Comparison of ENCODE assay signal across 1 cellular context in the genomic region with DNA sequence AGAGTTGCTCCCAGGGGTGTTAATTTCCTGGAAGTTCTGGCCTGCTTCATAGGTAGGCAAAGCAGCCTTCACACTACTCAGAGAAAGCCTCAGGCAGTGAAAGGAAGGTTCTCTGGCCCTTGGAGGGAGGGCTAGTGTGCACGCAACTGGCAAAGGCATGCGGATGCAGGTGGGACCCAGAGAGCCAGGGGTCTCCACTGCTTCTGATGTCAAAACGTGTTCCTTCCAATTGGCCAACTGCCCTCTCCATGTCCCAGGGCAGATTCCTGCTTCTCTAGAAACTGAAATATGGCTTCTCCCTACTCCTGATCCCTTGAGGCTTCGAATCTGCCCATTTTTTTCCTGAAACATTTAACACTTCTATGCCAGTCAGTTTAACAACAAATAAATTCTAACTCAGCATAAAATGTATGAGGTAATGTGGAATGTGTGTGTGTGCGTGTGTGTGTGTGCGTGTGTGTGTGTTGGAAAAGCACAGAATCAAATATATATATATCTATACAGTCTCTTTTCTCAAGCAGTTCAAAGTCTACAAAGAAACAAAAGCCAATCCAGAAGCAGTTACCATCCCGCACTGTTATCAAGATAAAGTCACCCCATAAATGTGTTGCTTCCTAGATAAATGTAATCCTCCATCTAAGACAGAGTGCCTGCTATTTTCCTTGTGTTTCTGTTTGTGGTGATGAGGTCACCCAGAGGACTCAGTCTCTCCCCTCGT.
A peak's percentile ranks its signal among the peaks of the same experiment; 100 is the strongest.
TF ChIP-seq lines count a peak whose summit lies in the region.

No MANE protein-coding gene starts in this region.

TF ChIP-seq in K562, 482 proteins besides CTCF, POLR2A, EP300 and RAD21 (continued from another document):
- TF ChIP-seq, protein P1, sequence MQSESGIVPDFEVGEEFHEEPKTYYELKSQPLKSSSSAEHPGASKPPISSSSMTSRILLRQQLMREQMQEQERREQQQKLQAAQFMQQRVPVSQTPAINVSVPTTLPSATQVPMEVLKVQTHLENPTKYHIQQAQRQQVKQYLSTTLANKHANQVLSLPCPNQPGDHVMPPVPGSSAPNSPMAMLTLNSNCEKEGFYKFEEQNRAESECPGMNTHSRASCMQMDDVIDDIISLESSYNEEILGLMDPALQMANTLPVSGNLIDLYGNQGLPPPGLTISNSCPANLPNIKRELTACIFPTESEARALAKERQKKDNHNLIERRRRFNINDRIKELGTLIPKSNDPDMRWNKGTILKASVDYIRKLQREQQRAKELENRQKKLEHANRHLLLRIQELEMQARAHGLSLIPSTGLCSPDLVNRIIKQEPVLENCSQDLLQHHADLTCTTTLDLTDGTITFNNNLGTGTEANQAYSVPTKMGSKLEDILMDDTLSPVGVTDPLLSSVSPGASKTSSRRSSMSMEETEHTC (IDR thresholded peaks at IDR 0.05), result no peak
- TF ChIP-seq PRPF4 (IDR thresholded peaks at IDR 0.05; ENCODE audit: insufficient read depth, low read depth, low read length, poor library complexity, severe bottlenecking) (no peak), MTA3 (IDR thresholded peaks at IDR 0.05; ENCODE audit: borderline replicate concordance) (no peak), ZNF175 (CRISPR knock-in tag; IDR thresholded peaks at IDR 0.05; ENCODE audit: low read depth) (peak; percentile 71; the same call in 1 of the 2 replicates)
TF ChIP-seq in K562: peak in this region for 86.
